9 cellular contexts compared by ENCODE assay signal in genomic region chr4:26131711-26132110, GRCh38.
DNase-seq lines count a peak whose midpoint lies in the region; ATAC-seq and TF ChIP-seq lines count a peak whose summit lies in the region.
"Had no signal": no experiment of that assay in that cellular context is flagged by ENCODE, and none has a peak within 500 bp of the region (broad histone marks: within the 10 kb centered on the region; RNA-seq: fewer than 3 reads in every experiment).

No MANE protein-coding gene starts in this region.

- H3K27ac ChIP-seq in upper lobe of right lung = no peak overlapping the region
- no peak overlapping the region for H3K27ac ChIP-seq in colonic mucosa
- H3K27ac ChIP-seq: coronary artery had no signal

- ATAC-seq in GM18907 (IDR thresholded peaks at IDR 0.05; ENCODE audit: unreplicated experiment) (peak; percentile 53), HG02571 (IDR thresholded peaks at IDR 0.05; ENCODE audit: unreplicated experiment) (peak; percentile 65), T-cell (replicated peaks in 1 of 4) (peak in 3 of 4 experiments; percentile 24 to 82 (median 63)), upper lobe of right lung (no peak)

- H3K4me3 ChIP-seq in upper lobe of right lung (no peak overlapping the region), colonic mucosa (no peak overlapping the region)
- H3K4me3 ChIP-seq: coronary artery had no signal

- H3K27me3 Mint-ChIP-seq in T-cell (peaks cover 0 to 13% of the 10 kb centered on the region in 2 donors), progenitor cell of endocrine pancreas (no peaks in the 10 kb centered on the region)

- H3K36me3 ChIP-seq in upper lobe of right lung (no peaks in the 10 kb centered on the region), colonic mucosa (no peaks in the 10 kb centered on the region)

- H3K27me3 ChIP-seq in upper lobe of right lung (no peaks in the 10 kb centered on the region), colonic mucosa (no peaks in the 10 kb centered on the region)

- DNase-seq in T-cell (peak in 32 of 34 experiments; percentile 1 to 61 (median 23)), upper lobe of right lung (no peak), colonic mucosa (no peak), progenitor cell of endocrine pancreas (ENCODE audit: low spot score, unreplicated experiment) (no peak), NCI-H2029 treated with DMSO at 0.1 percent for 48 hours (lab: John Stamatoyannopoulos, UW) (no peak)
- DNase-seq in stimulated activated CD8-positive, alpha-beta memory T cell treated with anti-CD3 and anti-CD28 coated beads, Interleukin-15, amount 100 ng/mL, for 48 hours (ENCODE audit: low read depth in 2 of 2) = peak; percentile 45 to 64

- H3K9me3 Mint-ChIP-seq in T-cell = peaks cover 4 to 9% (median 6%) of the 10 kb centered on the region in 3 donors
- peaks cover 4% of the 10 kb centered on the region for H3K9me3 Mint-ChIP-seq in progenitor cell of endocrine pancreas (ENCODE audit: low read depth)

- H3K9me3 ChIP-seq in upper lobe of right lung (no peaks in the 10 kb centered on the region), colonic mucosa (no peaks in the 10 kb centered on the region)

- H3K4me3 Mint-ChIP-seq in T-cell (peak overlapping the region in 1 of 3 donors; percentile 3), progenitor cell of endocrine pancreas (ENCODE audit: low read depth) (no peak overlapping the region)

- H3K4me1 ChIP-seq in upper lobe of right lung = no peaks in the 10 kb centered on the region
- H3K4me1 ChIP-seq in colonic mucosa = no peaks in the 10 kb centered on the region

- H3K9ac ChIP-seq in colonic mucosa (ENCODE audit: low read depth in 2 of 2, low read length in 2 of 2) = no peak overlapping the region

- peak overlapping the region; percentile 0 to 39 for H3K27ac Mint-ChIP-seq in T-cell
- no peak overlapping the region for H3K27ac Mint-ChIP-seq in progenitor cell of endocrine pancreas

- CTCF ChIA-PET in T-cell (lab: Charles Lee) = no interaction called here

- POLR2A ChIA-PET in T-cell (lab: Charles Lee) = interaction anchor here in 1 of 2 donors (0.5 kb wide), 1 partner anchor 187 kb away, joined by 3 read pairs; no protein-coding TSS in a partner anchor

- H3K36me3 Mint-ChIP-seq in T-cell = peaks cover 5% of the 10 kb centered on the region
- H3K36me3 Mint-ChIP-seq in progenitor cell of endocrine pancreas (ENCODE audit: insufficient read depth) = no peaks in the 10 kb centered on the region

- no peak for TF ChIP-seq CTCF in upper lobe of right lung (IDR thresholded peaks at IDR 0.05)
- no peak for TF ChIP-seq CTCF in colonic mucosa (IDR thresholded peaks at IDR 0.05)
- no peak for TF ChIP-seq CTCF in progenitor cell of endocrine pancreas (IDR thresholded peaks at IDR 0.05; ENCODE audit: unreplicated experiment)

- intact Hi-C loops in upper lobe of right lung (cut with DNase I) = no loop called here
- intact Hi-C loops in colonic mucosa (cut with DNase I) = no loop called here

- H3K4me1 Mint-ChIP-seq in T-cell (peaks cover 9 to 39% (median 25%) of the 10 kb centered on the region in 3 donors), progenitor cell of endocrine pancreas (ENCODE audit: low read depth) (no peaks in the 10 kb centered on the region)

Comparison
In these comparisons a context has a peak if more than half of its experiments do, and no peak if none do; other contexts are left out.
1. DNase-seq: peak in T-cell (32 of 34) and stimulated activated CD8-positive, alpha-beta memory T cell treated with anti-CD3 and anti-CD28 coated beads, Interleukin-15, amount 100 ng/mL, for 48 hours (2 of 2); none in upper lobe of right lung (single experiment), colonic mucosa (single experiment), progenitor cell of endocrine pancreas (single experiment) and NCI-H2029 treated with DMSO at 0.1 percent for 48 hours (single experiment).